23 cellular contexts compared by ENCODE assay signal in genomic region chr5:44199408-44199807, GRCh38.
DNase-seq lines count a peak whose midpoint lies in the region; ATAC-seq, FAIRE-seq and TF ChIP-seq lines count a peak whose summit lies in the region.
"Had no signal": no experiment of that assay in that cellular context is flagged by ENCODE, and none has a peak within 500 bp of the region (broad histone marks: within the 10 kb centered on the region; RNA-seq: fewer than 3 reads in every experiment).

No MANE protein-coding gene starts in this region.

- POLR2A ChIA-PET in HepG2 (lab: Yijun Ruan, JAX) (no interaction called here), K562 (lab: Yijun Ruan, JAX) (no interaction called here)

- no peak for TF ChIP-seq RAD21 in HepG2 (CRISPR knock-in tag; IDR thresholded peaks at IDR 0.05)
- TF ChIP-seq RAD21 in K562 (CRISPR knock-in tag; conservative IDR thresholded peaks at IDR 0.05 in 1 of 2, IDR thresholded peaks at IDR 0.05 in 1 of 2) = no peak

- TF ChIP-seq EP300 in HepG2 (IDR thresholded peaks at IDR 0.05; ENCODE audit: low read depth in 2 of 2, low read length in 2 of 2) (no peak), HepG2 (CRISPR knock-in tag; IDR thresholded peaks at IDR 0.05; ENCODE audit: borderline replicate concordance) (no peak), K562 (IDR thresholded peaks at IDR 0.05; ENCODE audit: low read length) (no peak)

- no peak overlapping the region for H2AFZ ChIP-seq in HepG2 (ENCODE audit: low read length)
- H2AFZ ChIP-seq in K562 (ENCODE audit: low read depth, low read length) = no peak overlapping the region

- CTCF ChIA-PET in HepG2 (lab: Yijun Ruan, JAX; ENCODE audit: low intra/inter-chr PET ratio, low total read pairs) = no interaction called here
- CTCF ChIA-PET in K562 (lab: Yijun Ruan, JAX; ENCODE audit: low intra/inter-chr PET ratio) = no interaction called here

- FAIRE-seq in HepG2 (lab: Jason Lieb, UNC) (no peak), K562 (lab: Jason Lieb, UNC) (no peak)
- FAIRE-seq: GM12878, GM12892, GM18507 had no signal

- H3K36me3 ChIP-seq in HepG2 (replicated peaks in 1 of 2; ENCODE audit: control insufficient read depth in 1 of 2, insufficient read depth in 2 of 2, low read length in 2 of 2) (no peaks in the 10 kb centered on the region), right lobe of liver (no peaks in the 10 kb centered on the region), K562 (ENCODE audit: control insufficient read depth, insufficient read depth, low read length) (no peaks in the 10 kb centered on the region)
- H3K36me3 ChIP-seq: BE2C, BLaER1 had no signal

- intact Hi-C loops in HepG2 (cut with micrococcal nuclease; ENCODE audit: unreplicated experiment) = no loop called here
- intact Hi-C loops in right lobe of liver (cut with DNase I) = no loop called here
- intact Hi-C loops in K562 (cut with micrococcal nuclease) = no loop called here

- in situ Hi-C loops in HepG2 (cut with HindIII; ENCODE audit: extremely low pct_ligation_motif_present, low pct_unique_long_range_greater_than_20kb) (no loop called here), K562 (cut with MboI) (no loop called here)

- peaks cover 55% of the 10 kb centered on the region for H3K9me3 ChIP-seq in HepG2 (ENCODE audit: low read length)
- H3K9me3 ChIP-seq in right lobe of liver = no peaks in the 10 kb centered on the region
- H3K9me3 ChIP-seq in K562 (replicated peaks; ENCODE audit: control insufficient read depth, insufficient read depth, low read depth, low read length) = no peaks in the 10 kb centered on the region; the same call in 1 of the 2 replicates
- H3K9me3 ChIP-seq: BE2C had no signal

- no TSS peak for BruUV-seq in HepG2 (replicated peaks; lab: Mats Ljungman, UMichigan)
- BruUV-seq in K562 (replicated peaks; lab: Mats Ljungman, UMichigan) = no TSS peak

- H3K4me2 ChIP-seq in HepG2 (ENCODE audit: low read depth, low read length) (no peak overlapping the region), K562 (ENCODE audit: insufficient read depth, low read length) (no peak overlapping the region)
- H3K4me2 ChIP-seq: BLaER1 had no signal

- H3K4me3 ChIP-seq in HepG2 (replicated peaks in 1 of 3; ENCODE audit: insufficient read depth in 1 of 3, low read depth in 2 of 3, low read length in 3 of 3) (no peak overlapping the region), right lobe of liver (no peak overlapping the region), K562 (no peak overlapping the region)
- H3K4me3 ChIP-seq: BLaER1, GM12878 had no signal

- H3K9ac ChIP-seq in HepG2 (ENCODE audit: insufficient read depth, low read depth, low read length) (no peak overlapping the region), K562 (ENCODE audit: insufficient read depth in 1 of 2, low read depth in 2 of 2, low read length in 2 of 2) (no peak overlapping the region)
- H3K9ac ChIP-seq: BLaER1 had no signal

- DNase-seq in HepG2 (ENCODE audit: low spot score) = no peak
- DNase-seq in right lobe of liver = no peak
- no peak for DNase-seq in K562 (ENCODE audit: extremely low read depth in 1 of 4, low spot score in 3 of 4)
- no peak for DNase-seq in NK-92 (lab: John Stamatoyannopoulos, UW; ENCODE audit: unreplicated experiment)
- DNase-seq: ACHN; BE2C; C1 segment of cervical spinal cord; CD4-positive, alpha-beta memory T cell; CD4-positive, CD25-positive, alpha-beta regulatory T cell; CD8-positive, alpha-beta memory T cell; COR-L47; DMS 273 treated with DMSO at 0.1 percent for 48 hours; DMS153; DMS79; DND-41; EL; GDM1 had no signal

- ATAC-seq in HepG2 = no peak
- no peak for ATAC-seq in right lobe of liver
- no peak for ATAC-seq in K562
- no peak for ATAC-seq in GM21717 (IDR thresholded peaks at IDR 0.05; ENCODE audit: unreplicated experiment)
- ATAC-seq: GM12878 had no signal

- H3K79me2 ChIP-seq in HepG2 (ENCODE audit: insufficient read depth, low read length) = no peaks in the 10 kb centered on the region
- no peaks in the 10 kb centered on the region for H3K79me2 ChIP-seq in K562 (ENCODE audit: control insufficient read depth, insufficient read depth, low read length)

- whole genome bisulfite sequencing in HepG2 (ENCODE audit: low lambda C conversion rate) = 0% methylated on average over 1 of the region's 1 CpG
- 73% methylated on average over 1 of the region's 1 CpG for WGBS in right lobe of liver (ENCODE audit: insufficient coverage, low coverage, low lambda C conversion rate, missing lambda C conversion rate)
- 0% methylated on average over 1 of the region's 1 CpG for WGBS in K562 (ENCODE audit: insufficient coverage, low coverage, missing lambda C conversion rate)

- TF ChIP-seq CTCF in HepG2 (CRISPR knock-in tag; IDR thresholded peaks at IDR 0.05) (no peak), right lobe of liver (IDR thresholded peaks at IDR 0.05) (no peak), K562 (IDR thresholded peaks at IDR 0.05 in 2 of 3, conservative IDR thresholded peaks at IDR 0.05 in 1 of 3; ENCODE audit: insufficient read depth in 2 of 3, low read depth in 1 of 3, low read length in 3 of 3) (no peak)

- no peak for TF ChIP-seq POLR2A in HepG2 (IDR thresholded peaks at IDR 0.05; ENCODE audit: insufficient read depth in 1 of 2, low read depth in 2 of 2, low read length in 2 of 2)
- no peak for TF ChIP-seq POLR2A in right lobe of liver (IDR thresholded peaks at IDR 0.05)
- no peak for TF ChIP-seq POLR2A in K562 (conservative IDR thresholded peaks at IDR 0.05)

- H3K27me3 ChIP-seq in HepG2 (ENCODE audit: control insufficient read depth in 1 of 2, insufficient read depth in 2 of 2, low read length in 2 of 2) = no peaks in the 10 kb centered on the region
- no peaks in the 10 kb centered on the region for H3K27me3 ChIP-seq in right lobe of liver
- no peaks in the 10 kb centered on the region for H3K27me3 ChIP-seq in K562 (ENCODE audit: control insufficient read depth in 2 of 2, insufficient read depth in 2 of 2, low read length in 2 of 2)
- H3K27me3 ChIP-seq: BE2C, BLaER1 had no signal

- H3K9me1 ChIP-seq in K562 (ENCODE audit: control insufficient read depth, insufficient read depth, low read length) = no peaks in the 10 kb centered on the region

- H3K27ac ChIP-seq in HepG2 (ENCODE audit: extremely low read length, insufficient read depth, low read length) = no peak overlapping the region
- H3K27ac ChIP-seq in right lobe of liver = no peak overlapping the region
- no peak overlapping the region for H3K27ac ChIP-seq in K562 (ENCODE audit: extremely low read depth, low read depth, low read length)
- H3K27ac ChIP-seq: 22Rv1, BLaER1 had no signal

- H4K20me1 ChIP-seq in HepG2 (ENCODE audit: insufficient read depth, low read length) = no peaks in the 10 kb centered on the region
- no peaks in the 10 kb centered on the region for H4K20me1 ChIP-seq in K562 (replicated peaks; ENCODE audit: control insufficient read depth, insufficient read depth, low read length)
- H4K20me1 ChIP-seq: BLaER1 had no signal

- H3K4me1 ChIP-seq in HepG2 (ENCODE audit: insufficient read depth, low read length) = no peaks in the 10 kb centered on the region
- H3K4me1 ChIP-seq in right lobe of liver = no peaks in the 10 kb centered on the region
- H3K4me1 ChIP-seq in K562 (replicated peaks in 1 of 2; ENCODE audit: control insufficient read depth in 2 of 2, insufficient read depth in 2 of 2, low read length in 2 of 2) = no peaks in the 10 kb centered on the region
- H3K4me1 ChIP-seq: BE2C, BLaER1 had no signal

TF ChIP-seq in HepG2, 621 proteins besides CTCF, POLR2A, EP300 and RAD21:
- TF ChIP-seq MAFF (IDR thresholded peaks at IDR 0.05; ENCODE audit: low read depth, low read length) = peak; percentile 87
- no peak for TF ChIP-seq IRX3 (CRISPR knock-in tag; IDR thresholded peaks at IDR 0.05; ENCODE audit: borderline replicate concordance, low read depth)
- TF ChIP-seq MAFK (conservative IDR thresholded peaks at IDR 0.05 in 1 of 2, IDR thresholded peaks at IDR 0.05 in 1 of 2; ENCODE audit: low read length in 2 of 2) = peak; percentile 72 to 92
- TF ChIP-seq TARDBP (CRISPR knock-in tag; IDR thresholded peaks at IDR 0.05) = no peak
- TF ChIP-seq NFE2 (CRISPR knock-in tag; IDR thresholded peaks at IDR 0.05) = no peak

TF ChIP-seq in K562, 482 proteins besides CTCF, POLR2A, EP300 and RAD21:
- TF ChIP-seq ZNF224 (CRISPR knock-in tag; IDR thresholded peaks at IDR 0.05) (no peak), ELF1 (tag; IDR thresholded peaks at IDR 0.05) (no peak), HDAC2 (IDR thresholded peaks at IDR 0.05) (no peak), ZMIZ1 (IDR thresholded peaks at IDR 0.05; ENCODE audit: low read depth in 2 of 2, low read length in 2 of 2) (no peak), MAFG (tag; conservative IDR thresholded peaks at IDR 0.05) (peak; percentile 51), C11orf30 (IDR thresholded peaks at IDR 0.05; ENCODE audit: low read depth) (peak; percentile 27; the same call in 1 of the 2 replicates), MAFK (IDR thresholded peaks at IDR 0.05; ENCODE audit: low read length) (peak; percentile 72), TGIF2 (CRISPR knock-in tag; IDR thresholded peaks at IDR 0.05) (no peak), MAFF (IDR thresholded peaks at IDR 0.05; ENCODE audit: low read length) (peak; percentile 64), ZNF316 (IDR thresholded peaks at IDR 0.05) (peak; percentile 67)

Comparison
In these comparisons a context has a peak if more than half of its experiments do, and no peak if none do; other contexts are left out.
1. Of the 241 proteins assayed by ChIP-seq in both HepG2 and K562: peak only in HepG2: none; only in K562: MAFG; in both: MAFF and MAFK; in neither: 238.